In genomic region chr3:31011383-31011782, GRCh38 we compare ENCODE assay signal across 25 cellular contexts.
DNase-seq lines count a peak whose midpoint lies in the region; ATAC-seq and TF ChIP-seq lines count a peak whose summit lies in the region.
"Had no signal": no experiment of that assay in that cellular context is flagged by ENCODE, and none has a peak within 500 bp of the region (broad histone marks: within the 10 kb centered on the region; RNA-seq: fewer than 3 reads in every experiment).

No MANE protein-coding gene starts in this region.

- CTCF ChIA-PET in Caco-2 (lab: Charles Lee), result no interaction called here

- peak overlapping the region; percentile 11 for H3K27ac Mint-ChIP-seq in Caco-2 (ENCODE audit: unreplicated experiment)
- H3K27ac Mint-ChIP-seq: activated CD4-positive, alpha-beta T cell treated with anti-CD3 and anti-CD28 coated beads, Interleukin-2, amount 10 ng/mL, durations not matched to agents 7 days and 5 days; activated naive CD8-positive, alpha-beta T cell; GM23338; neural progenitor cell; stimulated activated naive B cell treated with anti-CD40 and anti-IgM and Interleukin-4, amounts not matched to agents 10 μg/mL and 1 μg/mL and 100 μg/mL, for 72 hours; T-cell; WTC11 had no signal

- peaks cover 36% of the 10 kb centered on the region for H3K4me1 Mint-ChIP-seq in Caco-2 (ENCODE audit: low read depth, unreplicated experiment)
- H3K4me1 Mint-ChIP-seq: stimulated activated naive B cell treated with anti-CD40 and anti-IgM and Interleukin-4, amounts not matched to agents 10 μg/mL and 1 μg/mL and 100 μg/mL, for 72 hours had no signal

- POLR2A ChIA-PET in Caco-2 (lab: Charles Lee), result no interaction called here

- H3K9me3 Mint-ChIP-seq in Caco-2 (ENCODE audit: unreplicated experiment), result peaks cover 19% of the 10 kb centered on the region
- H3K9me3 Mint-ChIP-seq: GM23338; stimulated activated naive B cell treated with anti-CD40 and anti-IgM and Interleukin-4, amounts not matched to agents 10 μg/mL and 1 μg/mL and 100 μg/mL, for 72 hours; T-cell had no signal

- DNase-seq in Caco-2 (no peak), HT1080 (ENCODE audit: low read depth) (peak; percentile 28), NCI-H345 treated with DMSO at 0.1 percent for 48 hours (lab: John Stamatoyannopoulos, UW; ENCODE audit: unreplicated experiment) (peak; percentile 69), body of pancreas (peak; percentile 13 to 40 (median 16)), NK-92 (lab: John Stamatoyannopoulos, UW; ENCODE audit: unreplicated experiment) (no peak), activated gamma-delta T cell treated with Interleukin-2 at 50 U/mL for 16 hours (no peak), hippocampal formation (lab: John Stamatoyannopoulos, UW) (no peak)
- DNase-seq: activated CD4-positive, alpha-beta T cell treated with anti-CD3 and anti-CD28 coated beads, Interleukin-2, amount 10 ng/mL, durations not matched to agents 7 days and 5 days; activated effector memory CD4-positive, alpha-beta T cell treated with Interleukin-2 at 50 U/mL for 16 hours; effector CD8-positive, alpha-beta T cell; erythroblast; left lung; NCI-H2107; NCI-H524 treated with DMSO at 0.1 percent for 48 hours; pancreas; retina; RPMI8226; small intestine; stimulated activated naive B cell treated with anti-CD40 and anti-IgM and Interleukin-4, amounts not matched to agents 10 μg/mL and 1 μg/mL and 100 μg/mL, for 72 hours; T-cell; upper lobe of left lung had no signal

- no peaks in the 10 kb centered on the region for H3K27me3 ChIP-seq in Caco-2 (replicated peaks; ENCODE audit: control insufficient read depth, insufficient read depth, low read length)
- H3K27me3 ChIP-seq in body of pancreas, result no peaks in the 10 kb centered on the region
- H3K27me3 ChIP-seq: left lung, pancreas, upper lobe of left lung had no signal

- no peaks in the 10 kb centered on the region for H3K36me3 Mint-ChIP-seq in Caco-2 (ENCODE audit: insufficient read depth, unreplicated experiment)
- H3K36me3 Mint-ChIP-seq: stimulated activated naive B cell treated with anti-CD40 and anti-IgM and Interleukin-4, amounts not matched to agents 10 μg/mL and 1 μg/mL and 100 μg/mL, for 72 hours; T-cell had no signal

- H3K27me3 Mint-ChIP-seq in Caco-2 (ENCODE audit: insufficient read depth, unreplicated experiment), result no peaks in the 10 kb centered on the region
- H3K27me3 Mint-ChIP-seq: activated CD4-positive, alpha-beta T cell treated with anti-CD3 and anti-CD28 coated beads, Interleukin-2, amount 10 ng/mL, durations not matched to agents 7 days and 5 days; activated naive CD8-positive, alpha-beta T cell; stimulated activated naive B cell treated with anti-CD40 and anti-IgM and Interleukin-4, amounts not matched to agents 10 μg/mL and 1 μg/mL and 100 μg/mL, for 72 hours; T-cell had no signal

- intact Hi-C loops in Caco-2 (cut with micrococcal nuclease; ENCODE audit: unreplicated experiment) (loop anchor here (2.0 kb wide), 1 partner anchor 29 kb away; no protein-coding TSS in a partner anchor), body of pancreas (cut with DNase I) (no loop called here)

- WGBS in body of pancreas, 2 donors, result 21 to 36% methylated on average over 2 of the region's 2 CpGs

- H3K4me1 ChIP-seq in Caco-2 (peaks cover 25% of the 10 kb centered on the region), body of pancreas (no peaks in the 10 kb centered on the region)
- H3K4me1 ChIP-seq: pancreas had no signal

- H3K4me3 ChIP-seq in Caco-2 (ENCODE audit: low read depth, low read length) (no peak overlapping the region), body of pancreas (no peak overlapping the region)
- H3K4me3 ChIP-seq: GM23338, left lung, neural progenitor cell, pancreas, upper lobe of left lung had no signal

- no TSS peak for BruUV-seq in Caco-2 (replicated peaks; lab: Mats Ljungman, UMichigan)

- ATAC-seq in body of pancreas, result no peak
- ATAC-seq: GM23338; left lung; stimulated activated naive B cell treated with anti-CD40 and anti-IgM and Interleukin-4, amounts not matched to agents 10 μg/mL and 1 μg/mL and 100 μg/mL, for 72 hours; T-cell; WTC11 had no signal

- TF ChIP-seq CTCF in Caco-2 (IDR thresholded peaks at IDR 0.05; ENCODE audit: insufficient read depth in 1 of 2, low read depth in 1 of 2, low read length in 1 of 2, severe bottlenecking in 1 of 2, unreplicated experiment in 1 of 2) (no peak), body of pancreas (IDR thresholded peaks at IDR 0.05) (no peak)

- H3K9me3 ChIP-seq in Caco-2, result 0 out of 2 replicates have a peak, but pooled peaks cover 3% of the 10 kb centered on the region
- no peaks in the 10 kb centered on the region for H3K9me3 ChIP-seq in body of pancreas
- H3K9me3 ChIP-seq: pancreas, upper lobe of left lung had no signal

- no peak for TF ChIP-seq POLR2A in body of pancreas (IDR thresholded peaks at IDR 0.05)

- no peak overlapping the region for H3K27ac ChIP-seq in body of pancreas
- H3K27ac ChIP-seq: left lung, neural progenitor cell, pancreas, upper lobe of left lung had no signal

- no peak overlapping the region for H3K4me3 Mint-ChIP-seq in Caco-2 (ENCODE audit: unreplicated experiment)
- H3K4me3 Mint-ChIP-seq: activated CD4-positive, alpha-beta T cell treated with anti-CD3 and anti-CD28 coated beads, Interleukin-2, amount 10 ng/mL, durations not matched to agents 7 days and 5 days; activated naive CD8-positive, alpha-beta T cell; GM23338; neural progenitor cell; stimulated activated naive B cell treated with anti-CD40 and anti-IgM and Interleukin-4, amounts not matched to agents 10 μg/mL and 1 μg/mL and 100 μg/mL, for 72 hours; T-cell; WTC11 had no signal

- H3K36me3 ChIP-seq in Caco-2 (ENCODE audit: control insufficient read depth, insufficient read depth, low read length) (no peaks in the 10 kb centered on the region), body of pancreas (replicated peaks in 1 of 2; ENCODE audit: insufficient read depth in 1 of 2, low read depth in 2 of 2) (no peaks in the 10 kb centered on the region)
- H3K36me3 ChIP-seq: left lung, neural progenitor cell, pancreas, upper lobe of left lung had no signal

Comparison
In these comparisons a context has a peak if more than half of its experiments do, and no peak if none do; other contexts are left out.
1. DNase-seq: peak in HT1080 (single experiment), NCI-H345 treated with DMSO at 0.1 percent for 48 hours (single experiment) and body of pancreas (4 of 4); none in Caco-2 (0 of 2), NK-92 (single experiment), activated gamma-delta T cell treated with Interleukin-2 at 50 U/mL for 16 hours (single experiment) and hippocampal formation (0 of 2).